ENCODE assay signal across 19 cellular contexts in the genomic region with DNA sequence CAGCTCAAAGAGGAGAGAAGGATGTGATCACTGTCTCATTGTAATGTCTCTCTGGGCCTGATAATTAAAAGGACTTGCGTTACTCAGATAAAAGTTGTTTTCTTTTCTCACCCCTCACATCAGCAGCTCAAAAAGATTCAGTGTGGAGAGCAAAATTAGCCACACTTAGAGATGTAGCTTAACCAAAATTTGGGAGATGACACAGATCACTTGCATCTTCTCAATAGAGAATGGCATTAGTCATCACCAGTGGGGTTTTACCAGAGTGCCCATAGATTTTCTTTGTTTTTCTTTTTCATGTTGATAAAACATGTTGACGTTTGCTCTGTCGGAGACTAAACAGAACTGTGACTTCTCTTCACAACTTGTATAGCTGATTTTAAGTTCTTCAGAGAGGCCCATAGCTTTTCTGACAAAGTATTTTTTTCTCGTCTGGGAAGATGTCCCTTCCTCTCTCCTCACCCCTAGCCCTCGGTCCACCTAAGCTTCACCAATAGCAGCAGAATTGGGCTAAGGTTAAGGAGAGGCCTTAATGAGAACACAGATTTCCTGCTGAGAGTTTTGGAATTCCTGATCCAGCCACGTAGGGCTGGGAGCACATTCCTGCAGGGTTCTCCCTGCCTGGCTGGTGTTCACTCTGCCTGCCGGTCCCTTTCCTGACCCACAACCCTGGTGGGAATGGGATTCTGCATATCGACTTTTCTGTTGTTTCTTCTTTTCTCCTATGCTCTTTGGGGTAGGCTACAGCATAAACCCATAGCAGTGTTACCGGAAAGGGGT.
"Had no signal": no experiment of that assay in that cellular context is flagged by ENCODE, and none has a peak within 500 bp of the region (broad histone marks: within the 10 kb centered on the region; RNA-seq: fewer than 3 reads in every experiment).

No MANE protein-coding gene starts in this region.

- H3K27ac ChIP-seq: left ventricle myocardium inferior, prostate gland, right lobe of liver, testis had no signal

- H3K27ac Mint-ChIP-seq: activated naive CD4-positive, alpha-beta T cell treated with anti-CD3 and anti-CD28 coated beads, Interleukin-2, amount 10 ng/mL, durations not matched to agents 7 days and 5 days; effector memory CD8-positive, alpha-beta T cell; naive B cell; type B pancreatic cell had no signal

- H3K36me3 ChIP-seq: left ventricle myocardium inferior, prostate gland, right lobe of liver had no signal

- H3K27me3 ChIP-seq: right lobe of liver, testis had no signal

- ATAC-seq: effector memory CD8-positive, alpha-beta T cell; mucosa of descending colon; right lobe of liver had no signal

- H3K4me1 Mint-ChIP-seq: naive B cell, neural crest cell had no signal

- H3K9me3 ChIP-seq: left ventricle myocardium inferior, mucosa of descending colon, prostate gland, right lobe of liver, testis had no signal

- H3K9me3 Mint-ChIP-seq: activated naive CD4-positive, alpha-beta T cell treated with anti-CD3 and anti-CD28 coated beads, Interleukin-2, amount 10 ng/mL, durations not matched to agents 7 days and 5 days; effector memory CD8-positive, alpha-beta T cell; neural crest cell; type B pancreatic cell had no signal

- H3K4me3 Mint-ChIP-seq: activated naive CD4-positive, alpha-beta T cell treated with anti-CD3 and anti-CD28 coated beads, Interleukin-2, amount 10 ng/mL, durations not matched to agents 7 days and 5 days; effector memory CD8-positive, alpha-beta T cell; naive B cell; neural crest cell; type B pancreatic cell had no signal

- H3K4me3 ChIP-seq: left ventricle myocardium inferior, mucosa of descending colon, prostate gland, right lobe of liver, testis had no signal

- H3K4me1 ChIP-seq: left ventricle myocardium inferior, prostate gland, right lobe of liver, testis had no signal

- H3K36me3 Mint-ChIP-seq: activated naive CD4-positive, alpha-beta T cell treated with anti-CD3 and anti-CD28 coated beads, Interleukin-2, amount 10 ng/mL, durations not matched to agents 7 days and 5 days; type B pancreatic cell had no signal

- DNase-seq: activated CD4-positive, alpha-beta T cell treated with anti-CD3 and anti-CD28 coated beads, Interleukin-2, amount 50 U/mL, for 4 hours; activated CD4-positive, CD25-positive, alpha-beta regulatory T cell treated with anti-CD3 and anti-CD28 coated beads, Interleukin-2, amount 50 U/mL, for 72 hours; activated naive CD4-positive, alpha-beta T cell treated with anti-CD3 and anti-CD28 coated beads, Interleukin-2, amount 10 ng/mL, durations not matched to agents 7 days and 5 days; aorta; dermis blood vessel endothelial cell; effector memory CD8-positive, alpha-beta T cell; kidney glomerular epithelial cell; left ventricle myocardium inferior; mammary epithelial cell; mucosa of descending colon; naive B cell; right lobe of liver; small intestine; stimulated activated CD4-positive, alpha-beta T cell treated with anti-CD3 and anti-CD28 coated beads, Interleukin-15, amount 100 ng/mL, for 24 hours; stimulated activated CD4-positive, alpha-beta T cell treated with anti-CD3 and anti-CD28 coated beads, Interleukin-2, amount 100 ng/mL, for 48 hours; testis had no signal
